Comparison of ENCODE assay signal across 26 cellular contexts in the genomic region with DNA sequence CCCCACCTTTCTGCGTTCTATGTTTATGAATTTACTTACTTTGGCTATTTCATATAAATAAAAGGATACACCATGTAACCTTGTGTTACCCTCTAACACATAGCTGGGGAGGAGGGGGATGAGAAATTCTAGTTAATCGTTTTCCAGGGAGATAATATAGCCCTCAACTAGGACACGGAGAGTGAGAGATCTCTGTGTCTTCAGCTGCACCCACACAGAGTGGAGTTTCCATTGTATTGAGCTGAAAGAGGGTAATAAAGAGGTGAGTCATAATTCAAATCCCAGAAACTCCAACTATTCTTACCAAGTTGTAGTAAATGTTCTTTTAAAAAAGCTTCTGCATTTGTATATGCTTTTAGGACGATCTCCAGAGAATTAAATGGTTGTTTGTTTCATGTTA.
"Had no signal": no experiment of that assay in that cellular context is flagged by ENCODE, and none has a peak within 500 bp of the region (broad histone marks: within the 10 kb centered on the region; RNA-seq: fewer than 3 reads in every experiment).

No MANE protein-coding gene starts in this region.

- H3K27ac ChIP-seq: cardiac muscle cell, esophagus squamous epithelium, gastroesophageal sphincter, ovary, prostate gland, tibial artery, VCaP had no signal

- H3K4me3 ChIP-seq: cardiac muscle cell, esophagus squamous epithelium, gastroesophageal sphincter, lung, ovary, prostate gland, tibial artery had no signal

- ATAC-seq: activated CD8-positive, alpha-beta memory T cell treated with anti-CD3 and anti-CD28 coated beads, Interleukin-2, amount 10 ng/mL, durations not matched to agents 7 days and 5 days; activated CD8-positive, alpha-beta T cell treated with anti-CD3 and anti-CD28 coated beads for 36 hours; gastroesophageal sphincter; left lobe of liver; naive thymus-derived CD8-positive, alpha-beta T cell; sciatic nerve; stimulated activated effector memory CD8-positive, alpha-beta T cell treated with anti-CD3 and anti-CD28 coated beads, Interleukin-12 subunit alpha, Interleukin-12 subunit beta, amount 100 ng/mL, for 72 hours; stimulated activated naive CD8-positive, alpha-beta T cell treated with anti-CD3 and anti-CD28 coated beads, Interleukin-15, amount 100 ng/mL, for 72 hours had no signal

- H3K36me3 ChIP-seq: cardiac muscle cell, esophagus squamous epithelium, gastroesophageal sphincter, ovary, prostate gland, tibial artery had no signal

- DNase-seq: activated CD4-positive, alpha-beta T cell treated with anti-CD3 and anti-CD28 coated beads, Interleukin-2, amount 10 ng/mL, durations not matched to agents 7 days and 5 days; activated CD4-positive, CD25-positive, alpha-beta regulatory T cell treated with anti-CD3 and anti-CD28 coated beads, Interleukin-2, amount 50 U/mL, for 72 hours; activated CD8-positive, alpha-beta memory T cell treated with anti-CD3 and anti-CD28 coated beads, Interleukin-2, amount 10 ng/mL, durations not matched to agents 7 days and 5 days; activated CD8-positive, alpha-beta T cell treated with anti-CD3 and anti-CD28 coated beads for 36 hours; activated effector memory CD4-positive, alpha-beta T cell treated with anti-CD3 and anti-CD28 coated beads, Interleukin-2, amount 50 U/mL, for 16 hours; activated naive CD4-positive, alpha-beta T cell treated with anti-CD3 and anti-CD28 coated beads, Interleukin-2, amount 10 ng/mL, durations not matched to agents 7 days and 5 days; activated T-cell treated with anti-CD3 and anti-CD28 coated beads for 4 hours; amygdala; cortex of kidney; endodermal cell; esophagus squamous epithelium; kidney; naive thymus-derived CD8-positive, alpha-beta T cell; ovary; small intestine; stimulated activated CD4-positive, alpha-beta T cell treated with anti-CD3 and anti-CD28 coated beads, Interleukin-2, amount 100 ng/mL, for 24 hours; stimulated activated naive CD8-positive, alpha-beta T cell treated with anti-CD3 and anti-CD28 coated beads, Interleukin-15, amount 100 ng/mL, for 72 hours; tibial artery had no signal

- H3K27me3 ChIP-seq: cardiac muscle cell, esophagus squamous epithelium, gastroesophageal sphincter, ovary, tibial artery had no signal

- H3K9me3 ChIP-seq: esophagus squamous epithelium, ovary, prostate gland, tibial artery had no signal

- H3K4me1 ChIP-seq: esophagus squamous epithelium, gastroesophageal sphincter, prostate gland, tibial artery had no signal
